In genomic region chr5:159727167-159727566, GRCh38 we compare ENCODE assay signal across 2 cellular contexts.
A peak's percentile ranks its signal among the peaks of the same experiment; 100 is the strongest.
TF ChIP-seq lines count a peak whose summit lies in the region.

No MANE protein-coding gene starts in this region.

TF ChIP-seq in HCT116, 20 proteins besides CTCF, POLR2A, EP300 and RAD21 (continued from another document):
- TF ChIP-seq ZNF274 (IDR thresholded peaks at IDR 0.05; ENCODE audit: low read depth, low read length) = no peak
- no peak for TF ChIP-seq ELF1 (IDR thresholded peaks at IDR 0.05; ENCODE audit: borderline replicate concordance, low read depth)
- no peak for TF ChIP-seq JUND (IDR thresholded peaks at IDR 0.05)
- TF ChIP-seq, protein P1, sequence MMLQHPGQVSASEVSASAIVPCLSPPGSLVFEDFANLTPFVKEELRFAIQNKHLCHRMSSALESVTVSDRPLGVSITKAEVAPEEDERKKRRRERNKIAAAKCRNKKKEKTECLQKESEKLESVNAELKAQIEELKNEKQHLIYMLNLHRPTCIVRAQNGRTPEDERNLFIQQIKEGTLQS (IDR thresholded peaks at IDR 0.05) = no peak
- no peak for TF ChIP-seq FOSL1 (IDR thresholded peaks at IDR 0.05; ENCODE audit: low read depth)
- no peak for TF ChIP-seq EZH2 (IDR thresholded peaks at IDR 0.05)
- TF ChIP-seq CBX3 (IDR thresholded peaks at IDR 0.05; ENCODE audit: low read depth) = no peak
- no peak for TF ChIP-seq SIN3A (IDR thresholded peaks at IDR 0.05; ENCODE audit: low read depth)

TF ChIP-seq in K562, 482 proteins besides CTCF, POLR2A, EP300 and RAD21 (continued from another document):
- TF ChIP-seq, protein P2, sequence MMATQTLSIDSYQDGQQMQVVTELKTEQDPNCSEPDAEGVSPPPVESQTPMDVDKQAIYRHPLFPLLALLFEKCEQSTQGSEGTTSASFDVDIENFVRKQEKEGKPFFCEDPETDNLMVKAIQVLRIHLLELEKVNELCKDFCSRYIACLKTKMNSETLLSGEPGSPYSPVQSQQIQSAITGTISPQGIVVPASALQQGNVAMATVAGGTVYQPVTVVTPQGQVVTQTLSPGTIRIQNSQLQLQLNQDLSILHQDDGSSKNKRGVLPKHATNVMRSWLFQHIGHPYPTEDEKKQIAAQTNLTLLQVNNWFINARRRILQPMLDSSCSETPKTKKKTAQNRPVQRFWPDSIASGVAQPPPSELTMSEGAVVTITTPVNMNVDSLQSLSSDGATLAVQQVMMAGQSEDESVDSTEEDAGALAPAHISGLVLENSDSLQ (IDR thresholded peaks at IDR 0.05) = peak; percentile 30; the same call in 1 of the 2 replicates
- TF ChIP-seq TBL1XR1 (IDR thresholded peaks at IDR 0.05; ENCODE audit: low read length in 2 of 2) (no peak), AFF4 (CRISPR knock-in tag; IDR thresholded peaks at IDR 0.05) (no peak)
- TF ChIP-seq, protein P3, sequence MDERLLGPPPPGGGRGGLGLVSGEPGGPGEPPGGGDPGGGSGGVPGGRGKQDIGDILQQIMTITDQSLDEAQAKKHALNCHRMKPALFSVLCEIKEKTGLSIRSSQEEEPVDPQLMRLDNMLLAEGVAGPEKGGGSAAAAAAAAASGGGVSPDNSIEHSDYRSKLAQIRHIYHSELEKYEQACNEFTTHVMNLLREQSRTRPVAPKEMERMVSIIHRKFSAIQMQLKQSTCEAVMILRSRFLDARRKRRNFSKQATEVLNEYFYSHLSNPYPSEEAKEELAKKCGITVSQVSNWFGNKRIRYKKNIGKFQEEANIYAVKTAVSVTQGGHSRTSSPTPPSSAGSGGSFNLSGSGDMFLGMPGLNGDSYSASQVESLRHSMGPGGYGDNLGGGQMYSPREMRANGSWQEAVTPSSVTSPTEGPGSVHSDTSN (CRISPR knock-in tag; IDR thresholded peaks at IDR 0.05; ENCODE audit: low read depth) = 0 out of 2 replicates have a peak, but pooled peaks have one; percentile 20
- TF ChIP-seq, protein P3 (tag; conservative IDR thresholded peaks at IDR 0.05; ENCODE audit: low read depth) = no peak
